24 cellular contexts compared by ENCODE assay signal in genomic region chr6:167444602-167445346, GRCh38.
DNase-seq lines count a peak whose midpoint lies in the region; ATAC-seq and TF ChIP-seq lines count a peak whose summit lies in the region.
"Had no signal": no experiment of that assay in that cellular context is flagged by ENCODE, and none has a peak within 500 bp of the region (broad histone marks: within the 10 kb centered on the region; RNA-seq: fewer than 3 reads in every experiment).

No MANE protein-coding gene starts in this region.

- H3K27ac Mint-ChIP-seq in T-helper 17 cell (peak overlapping the region; percentile 67), Calu3 (ENCODE audit: unreplicated experiment) (no peak overlapping the region)
- H3K27ac Mint-ChIP-seq: B cell; CD8-positive, alpha-beta T cell; GM23338 had no signal

- H3K27ac ChIP-seq in neural cell (ENCODE audit: low read length) = peak overlapping the region; percentile 57
- H3K27ac ChIP-seq: 22Rv1, C4-2B had no signal

- H3K4me3 ChIP-seq in neural cell (ENCODE audit: low read length) = no peak overlapping the region
- H3K4me3 ChIP-seq: GM23338 had no signal

- TF ChIP-seq CTCF in neural cell (IDR thresholded peaks at IDR 0.05; ENCODE audit: poor library complexity, severe bottlenecking) (no peak), Calu3 (IDR thresholded peaks at IDR 0.05; ENCODE audit: unreplicated experiment) (no peak)

- intact Hi-C loops in Calu3 (cut with micrococcal nuclease; ENCODE audit: unreplicated experiment) = no loop called here

- no peak overlapping the region for H2AFZ ChIP-seq in neural cell (ENCODE audit: low read depth, low read length)

- peak overlapping the region; percentile 11 for H3K9ac ChIP-seq in neural cell (ENCODE audit: low read length)

- H3K27me3 ChIP-seq in neural cell (ENCODE audit: insufficient read depth, low read depth, low read length) = no peaks in the 10 kb centered on the region

- TF ChIP-seq EP300 in neural cell (conservative IDR thresholded peaks at IDR 0.05; ENCODE audit: poor library complexity, severe bottlenecking) = no peak

- H3K79me2 ChIP-seq in neural cell (replicated peaks; ENCODE audit: insufficient read depth, low read length) = peaks cover 10% of the 10 kb centered on the region

- H3K27me3 Mint-ChIP-seq in T-helper 17 cell (peaks cover 9% of the 10 kb centered on the region), Calu3 (ENCODE audit: unreplicated experiment) (peaks cover 58% of the 10 kb centered on the region)
- H3K27me3 Mint-ChIP-seq: B cell had no signal

- H3K9me3 ChIP-seq in T-helper 17 cell (ENCODE audit: control insufficient read depth, low read length, poor library complexity, severe bottlenecking) = no peaks in the 10 kb centered on the region
- H3K9me3 ChIP-seq in neural cell (ENCODE audit: low read length) = no peaks in the 10 kb centered on the region
- H3K9me3 ChIP-seq: Caco-2 had no signal

- no peak overlapping the region for H3K4me2 ChIP-seq in neural cell (ENCODE audit: low read length)
- H3K4me2 ChIP-seq: GM23338 had no signal

- H3K36me3 ChIP-seq in neural cell (ENCODE audit: insufficient read depth, low read length) = no peaks in the 10 kb centered on the region

- H3K9me3 Mint-ChIP-seq in Calu3 (ENCODE audit: low read depth, unreplicated experiment) = no peaks in the 10 kb centered on the region
- H3K9me3 Mint-ChIP-seq: CD8-positive, alpha-beta T cell; GM23338 had no signal

- H3K4me3 Mint-ChIP-seq in T-helper 17 cell (no peak overlapping the region), Calu3 (ENCODE audit: low read depth, unreplicated experiment) (no peak overlapping the region)
- H3K4me3 Mint-ChIP-seq: B cell; CD8-positive, alpha-beta T cell; GM23338 had no signal

- no peaks in the 10 kb centered on the region for H4K20me1 ChIP-seq in neural cell (ENCODE audit: insufficient read depth)

- H3F3A ChIP-seq in neural cell (ENCODE audit: insufficient read depth, low read length, poor library complexity, severe bottlenecking) = peaks cover 11% of the 10 kb centered on the region

- no peaks in the 10 kb centered on the region for H3K36me3 Mint-ChIP-seq in T-helper 17 cell (ENCODE audit: low read depth)
- no peaks in the 10 kb centered on the region for H3K36me3 Mint-ChIP-seq in Calu3 (ENCODE audit: insufficient read depth, unreplicated experiment)
- H3K36me3 Mint-ChIP-seq: CD8-positive, alpha-beta T cell had no signal

- no peaks in the 10 kb centered on the region for H3K9me2 ChIP-seq in neural cell (ENCODE audit: insufficient read depth, low read length)

- no peak for ATAC-seq in T-helper 17 cell
- no peak for ATAC-seq in HG02840 (IDR thresholded peaks at IDR 0.05; ENCODE audit: low FRiP score, unreplicated experiment)
- ATAC-seq: CD8-positive, alpha-beta T cell; GM23338; SK-N-SH treated with all-trans-retinoic acid at 6 μM for 48 hours had no signal

- BruUV-seq in Calu3 (replicated peaks; lab: Mats Ljungman, UMichigan) = no TSS peak

- CTCF ChIA-PET in Calu3 (lab: Charles Lee) = interaction anchor here (0.6 to 1.2 kb wide), 2 partner anchors 7 to 51 kb away, joined by 3 to 4 read pairs; no protein-coding TSS in a partner anchor

- TF ChIP-seq RAD21 in neural cell (conservative IDR thresholded peaks at IDR 0.05) = no peak

- DNase-seq in NCI-H82 (lab: John Stamatoyannopoulos, UW) (peak; percentile 32), NCI-H82 treated with DMSO at 0.1 percent for 48 hours (lab: John Stamatoyannopoulos, UW; ENCODE audit: unreplicated experiment) (no peak), T-helper 17 cell (no peak), Calu3 (no peak)
- no peak for DNase-seq in activated T-cell treated with anti-CD3 and anti-CD28 coated beads, Interleukin-2, amount 50 U/mL, for 1 hour
- DNase-seq: Caco-2; CD8-positive, alpha-beta T cell; DMS79 treated with DMSO at 0.1 percent for 48 hours; GF-D8; HCEC 1CT; KBM-7; MV-4-11; NCI-H1105; NCI-H146; NCI-H2029; NCI-H446 treated with DMSO at 0.1 percent for 48 hours; NCI-H526 had no signal

- peaks cover 5% of the 10 kb centered on the region for H3K4me1 Mint-ChIP-seq in T-helper 17 cell
- H3K4me1 Mint-ChIP-seq in Calu3 (ENCODE audit: low read depth, unreplicated experiment) = no peaks in the 10 kb centered on the region
- H3K4me1 Mint-ChIP-seq: B cell had no signal

TF ChIP-seq in neural cell, 6 proteins besides CTCF, POLR2A, EP300 and RAD21:
- no peak for TF ChIP-seq MXI1 (conservative IDR thresholded peaks at IDR 0.05; ENCODE audit: poor library complexity, severe bottlenecking)
- no peak for TF ChIP-seq SMC3 (conservative IDR thresholded peaks at IDR 0.05; ENCODE audit: poor library complexity)
- TF ChIP-seq EZH2 (IDR thresholded peaks at IDR 0.05; ENCODE audit: borderline replicate concordance, insufficient read depth, low read length, poor library complexity, severe bottlenecking) = no peak
- no peak for TF ChIP-seq POLR2AphosphoS5 (IDR thresholded peaks at IDR 0.05)
- no peak for TF ChIP-seq TAF1 (IDR thresholded peaks at IDR 0.05; ENCODE audit: low read depth)
- TF ChIP-seq REST (IDR thresholded peaks at IDR 0.05; ENCODE audit: borderline replicate concordance) = no peak
